Comparison of ENCODE assay signal across 8 cellular contexts in the genomic region with DNA sequence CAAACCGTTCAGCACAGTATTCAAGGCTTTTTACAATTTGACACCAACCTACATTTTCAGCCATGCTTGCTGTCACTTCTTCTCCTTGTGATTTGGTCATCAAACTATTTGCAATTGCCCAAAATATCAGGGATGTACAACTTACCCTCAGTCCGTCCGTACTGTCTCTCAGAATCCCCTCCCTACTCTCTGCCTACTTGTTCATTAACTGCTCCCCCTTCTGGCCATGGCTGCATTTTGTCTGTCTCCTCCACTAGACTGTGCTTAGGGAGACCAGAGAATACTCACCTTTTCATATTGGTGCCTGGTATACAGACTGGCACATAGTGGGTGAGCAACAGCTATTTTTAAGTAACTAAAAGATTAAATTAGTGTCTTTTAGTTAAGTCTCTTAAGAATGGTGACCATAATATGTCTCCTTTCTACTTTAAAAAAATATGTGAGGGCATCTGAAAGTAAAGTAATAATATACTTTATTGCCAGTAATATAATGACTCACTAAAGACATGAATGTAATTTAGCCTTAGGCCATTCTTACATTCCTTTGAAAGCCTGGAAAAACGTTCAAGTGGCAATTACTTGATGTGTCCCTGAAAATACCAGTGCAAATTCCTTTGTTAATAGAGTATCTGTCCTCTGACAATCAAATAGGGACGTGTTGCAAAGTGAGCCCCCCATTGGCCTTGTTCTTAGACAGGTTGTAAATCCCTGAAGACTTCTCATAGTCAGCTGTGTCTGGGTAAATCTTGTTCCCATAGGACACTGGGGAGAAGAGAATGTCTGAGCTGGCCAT. TPM values are rescaled to one million over a fixed set of nuclear protein-coding genes. Genes with fewer than 3 reads are reported as not detected.
DNase-seq lines count a peak whose midpoint lies in the region; ATAC-seq lines count a peak whose summit lies in the region.

No MANE protein-coding gene starts in this region.

- H3K4me1 ChIP-seq in mesodermal cell (ENCODE audit: control insufficient read depth, insufficient read depth, low read length, poor library complexity, severe bottlenecking): no peaks in the 10 kb centered on the region

- DNase-seq in CD1c-positive myeloid dendritic cell (ENCODE audit: extremely low spot score) (peak; percentile 43), SK-N-DZ (ENCODE audit: low spot score) (peak; percentile 46), dermis microvascular lymphatic vessel endothelial cell (ENCODE audit: low read depth in 2 of 2) (peak; percentile 28 to 54), cerebellar nuclear complex (lab: John Stamatoyannopoulos, UW) (no peak), NCI-H774 (lab: John Stamatoyannopoulos, UW) (no peak)

- H3K9me3 ChIP-seq in mesodermal cell (ENCODE audit: control insufficient read depth, low read length): no peaks in the 10 kb centered on the region

- ATAC-seq in GM18858 (IDR thresholded peaks at IDR 0.05; ENCODE audit: unreplicated experiment) (peak; percentile 66), HG03571 (IDR thresholded peaks at IDR 0.05; ENCODE audit: unreplicated experiment) (peak; percentile 69)

- 56 to 57% methylated on average over 3 to 4 of the region's 5 CpGs for WGBS in mesodermal cell (ENCODE audit: insufficient coverage in 2 of 2), 2 experiments

- H3K27ac ChIP-seq in mesodermal cell (ENCODE audit: low read depth, low read length, severe bottlenecking): peak overlapping the region; percentile 10

- H3K36me3 ChIP-seq in mesodermal cell (ENCODE audit: control insufficient read depth, insufficient read depth, low read length): no peaks in the 10 kb centered on the region

- no peak overlapping the region for H3K4me3 ChIP-seq in mesodermal cell (ENCODE audit: extremely low read depth, insufficient read depth, low read length, poor library complexity, severe bottlenecking)

RNA-seq across cellular contexts. Expression of gene PRLR, which starts 27.8 kb away (rescaled TPM):
- polyA plus RNA-seq in SK-N-DZ (2014; cell fraction: cytosol; rRNA removed): 0.10 TPM in 2 replicates
- 0.22 and 0.67 TPM in 2 replicates for polyA plus RNA-seq in SK-N-DZ (2014; cell fraction: nucleus; rRNA removed)
- total RNA-seq in dermis microvascular lymphatic vessel endothelial cell: under 0.01 TPM in 2 replicates
- polyA plus RNA-seq in mesodermal cell (2013, experiment 1 of 2): 1.3 TPM
- 0.66 TPM for polyA plus RNA-seq in mesodermal cell (2013, experiment 2 of 2)

Comparison
In these comparisons a context has a peak if more than half of its experiments do, and no peak if none do; other contexts are left out.
1. DNase-seq: peak in CD1c-positive myeloid dendritic cell (single experiment), SK-N-DZ (single experiment) and dermis microvascular lymphatic vessel endothelial cell (2 of 2); none in cerebellar nuclear complex (0 of 2) and NCI-H774 (single experiment).